Comparison of ENCODE assay signal across 7 cellular contexts in the genomic region with DNA sequence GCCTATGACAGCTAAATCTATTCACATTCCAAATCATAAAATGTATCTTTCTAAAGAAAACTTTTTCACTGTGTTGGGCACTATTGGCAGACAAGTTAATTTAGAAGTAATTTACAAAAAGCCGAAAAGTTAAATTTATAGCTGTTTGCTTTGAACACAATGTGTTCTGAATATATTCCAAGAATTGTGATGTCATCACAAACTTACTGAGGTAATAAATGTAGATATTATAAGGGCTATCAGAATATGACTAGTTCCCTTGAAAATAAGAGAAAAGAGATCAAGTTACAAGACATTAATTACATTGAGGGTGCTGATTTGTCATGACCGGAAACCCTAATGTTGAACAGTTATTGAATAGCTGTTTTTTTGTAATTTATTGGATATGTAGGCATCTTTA.
"Had no signal": no experiment of that assay in that cellular context is flagged by ENCODE, and none has a peak within 500 bp of the region (broad histone marks: within the 10 kb centered on the region; RNA-seq: fewer than 3 reads in every experiment).

No MANE protein-coding gene starts in this region.

- H3K4me3 ChIP-seq: K562 had no signal

- H3K4me2 ChIP-seq: KMS-11 had no signal

- ATAC-seq: K562 had no signal

- DNase-seq: IMR-90, KBM-7, KG1 had no signal

- FAIRE-seq: HTR-8/SVneo, K562 had no signal

- H3K9ac ChIP-seq: KMS-11 had no signal

- H3K27ac ChIP-seq: HL-60, KMS-11 had no signal
